ENCODE assay signal across 19 cellular contexts in genomic region chr7:73876973-73877372, GRCh38. TPM values are rescaled to one million over a fixed set of nuclear protein-coding genes. Genes with fewer than 3 reads are reported as not detected.
A peak's percentile ranks its signal among the peaks of the same experiment; 100 is the strongest.
DNase-seq lines count a peak whose midpoint lies in the region; ATAC-seq and TF ChIP-seq lines count a peak whose summit lies in the region.
"Had no signal": no experiment of that assay in that cellular context is flagged by ENCODE, and none has a peak within 500 bp of the region (broad histone marks: within the 10 kb centered on the region; RNA-seq: fewer than 3 reads in every experiment).

No MANE protein-coding gene starts in this region.

- H3K27ac ChIP-seq in BLaER1 treated with 17β-estradiol and CSF1 and Interleukin-3, amounts not matched to agents 10 nM and 100 nM, result no peak overlapping the region
- H3K27ac ChIP-seq in IMR-90 (ENCODE audit: insufficient read depth, low read length) (no peak overlapping the region), neuronal stem cell (replicated peaks; ENCODE audit: low read length) (no peak overlapping the region), smooth muscle cell (ENCODE audit: low read depth) (no peak overlapping the region)
- H3K27ac ChIP-seq: A549 had no signal

- TF ChIP-seq RAD21 in IMR-90 (IDR thresholded peaks at IDR 0.05; ENCODE audit: low read length), result no peak

- H3K23ac ChIP-seq in IMR-90 (ENCODE audit: low read depth, low read length) (no peak overlapping the region), neuronal stem cell (ENCODE audit: low read depth, low read length, poor library complexity) (no peak overlapping the region)

- H4K91ac ChIP-seq in IMR-90 (ENCODE audit: insufficient read depth, low read depth, low read length), result peak overlapping the region; percentile 26; the same call in 1 of the 2 replicates
- no peak overlapping the region for H4K91ac ChIP-seq in neuronal stem cell (ENCODE audit: low read depth, low read length, poor library complexity)

- H3K4me1 ChIP-seq in BLaER1 treated with 17β-estradiol and CSF1 and Interleukin-3, amounts not matched to agents 10 nM and 100 nM, result peaks cover 0 to 32% (median 26%) of the 10 kb centered on the region in 10 experiments; a peak in 16 of 20 replicates
- peaks cover 22% of the 10 kb centered on the region for H3K4me1 ChIP-seq in IMR-90 (ENCODE audit: control insufficient read depth, insufficient read depth, low read length)
- no peaks in the 10 kb centered on the region for H3K4me1 ChIP-seq in neuronal stem cell (ENCODE audit: control insufficient read depth in 2 of 2, insufficient read depth in 1 of 2, low read depth in 1 of 2, low read length in 2 of 2)
- no peaks in the 10 kb centered on the region for H3K4me1 ChIP-seq in smooth muscle cell (ENCODE audit: low read depth)
- H3K4me1 ChIP-seq: HAP-1 had no signal

- dilution Hi-C loops in IMR-90 (cut with HindIII; ENCODE audit: low sequenced_read_pairs, unreplicated experiment), result no loop called here

- peak overlapping the region; percentile 28 for H2AK9ac ChIP-seq in IMR-90 (replicated peaks; ENCODE audit: low read depth, low read length, poor library complexity)

- no peak overlapping the region for H4K5ac ChIP-seq in IMR-90 (ENCODE audit: low read depth, low read length)

- intact Hi-C loops in IMR-90 (cut with micrococcal nuclease), result no loop called here

- H3K27me3 ChIP-seq in BLaER1 treated with 17β-estradiol and CSF1 and Interleukin-3, amounts not matched to agents 10 nM and 100 nM, result peaks cover 0 to 2% (median 0%) of the 10 kb centered on the region in 11 experiments; a peak in 2 of 22 replicates
- H3K27me3 ChIP-seq in IMR-90 (ENCODE audit: control insufficient read depth, insufficient read depth, low read length) (no peaks in the 10 kb centered on the region; the same call in 1 of the 2 replicates), neuronal stem cell (ENCODE audit: control insufficient read depth in 3 of 3, insufficient read depth in 3 of 3, low read depth in 1 of 3, low read length in 3 of 3) (peaks cover 0 to 9% (median 0%) of the 10 kb centered on the region in 3 experiments), smooth muscle cell (ENCODE audit: low read depth) (peaks cover 34% of the 10 kb centered on the region)

- no peak overlapping the region for H3K9ac ChIP-seq in BLaER1 treated with 17β-estradiol and CSF1 and Interleukin-3, amounts not matched to agents 10 nM and 100 nM
- H3K9ac ChIP-seq in IMR-90 (ENCODE audit: low read depth, low read length) (no peak overlapping the region), neuronal stem cell (ENCODE audit: low read depth, low read length, poor library complexity) (peak overlapping the region; percentile 68), smooth muscle cell (ENCODE audit: low read depth) (no peak overlapping the region)

- H3K79me2 ChIP-seq in smooth muscle cell (ENCODE audit: low read depth), result no peaks in the 10 kb centered on the region

- H3K18ac ChIP-seq in IMR-90 (ENCODE audit: low read depth, low read length) (no peak overlapping the region), neuronal stem cell (ENCODE audit: low read length) (no peak overlapping the region)

- H4K8ac ChIP-seq in IMR-90 (ENCODE audit: low read depth in 2 of 2, low read length in 2 of 2) (no peak overlapping the region), neuronal stem cell (ENCODE audit: low read depth, low read length) (no peak overlapping the region)

- H3K79me1 ChIP-seq in IMR-90 (ENCODE audit: low read depth in 1 of 2, low read length in 2 of 2) (no peaks in the 10 kb centered on the region; a peak in 1 of 4 replicates), neuronal stem cell (ENCODE audit: low read depth, low read length) (no peaks in the 10 kb centered on the region)

- no peak overlapping the region; the same call in 1 of the 2 replicates for H2AK5ac ChIP-seq in IMR-90 (ENCODE audit: low read depth, low read length)
- H2AK5ac ChIP-seq in neuronal stem cell (ENCODE audit: low read depth, low read length), result peak overlapping the region; percentile 53

- BruUV-seq in IMR-90 (replicated peaks; lab: Mats Ljungman, UMichigan), result no TSS peak

- in situ Hi-C loops in IMR-90 (cut with MboI; ENCODE audit: low sequenced_read_pairs), result no loop called here

- H3K4me3 ChIP-seq in BLaER1 treated with 17β-estradiol and CSF1 and Interleukin-3, amounts not matched to agents 10 nM and 100 nM, result no peak overlapping the region
- H3K4me3 ChIP-seq in IMR-90 (ENCODE audit: insufficient read depth, low read depth, low read length) (no peak overlapping the region), neuronal stem cell (ENCODE audit: low read length in 2 of 2) (no peak overlapping the region), smooth muscle cell (no peak overlapping the region)
- H3K4me3 ChIP-seq: A549, GM12878, HAP-1 had no signal

- H3K56ac ChIP-seq in IMR-90 (ENCODE audit: extremely low read depth, insufficient read depth, low read length), result no peak overlapping the region

- H2BK120ac ChIP-seq in IMR-90 (ENCODE audit: low read depth, low read length), result 0 out of 2 replicates have a peak overlapping the region, but pooled peaks have one; percentile 15
- H2BK120ac ChIP-seq in neuronal stem cell (ENCODE audit: low read depth, low read length), result no peak overlapping the region

- CTCF ChIA-PET in IMR-90 (lab: Yijun Ruan, JAX), result no interaction called here

- H4K20me1 ChIP-seq in BLaER1 treated with 17β-estradiol and CSF1 and Interleukin-3, amounts not matched to agents 10 nM and 100 nM, result peaks cover 0 to 4% (median 0%) of the 10 kb centered on the region in 11 experiments; a peak in 1 of 22 replicates
- H4K20me1 ChIP-seq in IMR-90 (ENCODE audit: insufficient read depth, low read length) (peaks cover 3% of the 10 kb centered on the region), smooth muscle cell (ENCODE audit: low read depth) (no peaks in the 10 kb centered on the region)

- H3K14ac ChIP-seq in IMR-90 (replicated peaks; ENCODE audit: low read depth, low read length) (no peak overlapping the region), neuronal stem cell (ENCODE audit: low read length) (no peak overlapping the region)

- H2AFZ ChIP-seq in IMR-90 (replicated peaks; ENCODE audit: low read length, poor library complexity) (peak overlapping the region; percentile 11), neuronal stem cell (ENCODE audit: low read length) (no peak overlapping the region), smooth muscle cell (ENCODE audit: low read depth) (no peak overlapping the region)

- TF ChIP-seq CTCF in IMR-90 (conservative IDR thresholded peaks at IDR 0.05; ENCODE audit: low read depth, low read length) (no peak), smooth muscle cell (IDR thresholded peaks at IDR 0.05; ENCODE audit: borderline replicate concordance, insufficient read depth, poor library complexity, severe bottlenecking) (no peak)

- peaks cover 17% of the 10 kb centered on the region for H3K9me1 ChIP-seq in IMR-90 (ENCODE audit: insufficient read depth, low read length)

- no peak overlapping the region for H2BK20ac ChIP-seq in IMR-90 (ENCODE audit: low read depth, low read length)

- DNase-seq in IMR-90, result no peak
- DNase-seq in neuronal stem cell (ENCODE audit: low spot score), result no peak
- DNase-seq in NCI-H226, result no peak
- no peak for DNase-seq in A172 (ENCODE audit: low spot score)
- no peak for DNase-seq in smooth muscle cell (lab: John Stamatoyannopoulos, UW; ENCODE audit: unreplicated experiment)
- DNase-seq: CD4-positive, CD25-positive, alpha-beta regulatory T cell; CD8-positive, alpha-beta memory T cell; COR-L47; DMS 273 treated with DMSO at 0.1 percent for 48 hours; DMS53; DND-41; EL; KG1 had no signal

- H3K9me3 ChIP-seq in BLaER1 treated with 17β-estradiol and CSF1 and Interleukin-3, amounts not matched to agents 10 nM and 100 nM (replicated peaks in 1 of 11), result no peaks in the 10 kb centered on the region
- no peaks in the 10 kb centered on the region for H3K9me3 ChIP-seq in IMR-90 (ENCODE audit: control insufficient read depth, insufficient read depth, low read length)
- no peaks in the 10 kb centered on the region for H3K9me3 ChIP-seq in neuronal stem cell (replicated peaks in 1 of 2; ENCODE audit: control insufficient read depth in 2 of 2, insufficient read depth in 1 of 2, low read depth in 1 of 2, low read length in 2 of 2)
- no peaks in the 10 kb centered on the region for H3K9me3 ChIP-seq in smooth muscle cell (replicated peaks; ENCODE audit: low read depth)
- H3K9me3 ChIP-seq: A549, HAP-1 had no signal

- H2BK15ac ChIP-seq in IMR-90 (ENCODE audit: low read depth, low read length) (no peak overlapping the region), neuronal stem cell (ENCODE audit: low read length) (no peak overlapping the region)

- no peak for ATAC-seq in IMR-90 (ENCODE audit: low read depth)
- ATAC-seq: A549, GM12878 had no signal

- 97% methylated on average over 5 of the region's 12 CpGs; no CpG with 5 or more reads in 1 of the 2 experiments for WGBS in IMR-90 (ENCODE audit: extremely low coverage in 2 of 2, insufficient read length in 1 of 2), 2 experiments
- WGBS in neuronal stem cell (ENCODE audit: extremely low coverage in 2 of 2, insufficient read length in 2 of 2, insufficient replicate concordance in 1 of 2), 2 donors, result no CpG with 5 or more reads among the region's 12 CpGs
- WGBS in smooth muscle cell (ENCODE audit: low lambda C conversion rate), result 90% methylated on average over 12 of the region's 12 CpGs

- POLR2A ChIA-PET in IMR-90 (lab: Charles Lee; ENCODE audit: unreplicated experiment), result no interaction called here

- H2BK12ac ChIP-seq in neuronal stem cell (ENCODE audit: low read length), result no peak overlapping the region

- TF ChIP-seq POLR2A in IMR-90 (IDR thresholded peaks at IDR 0.05; ENCODE audit: low read depth, low read length), result no peak

- H2BK5ac ChIP-seq in IMR-90 (ENCODE audit: low read depth, low read length, poor library complexity, severe bottlenecking), result no peak overlapping the region
- no peak overlapping the region for H2BK5ac ChIP-seq in neuronal stem cell (ENCODE audit: low read length)

- peak overlapping the region in 9 of 11 experiments; percentile 5 to 28 (median 18); a peak in 4 of 22 replicates for H3K4me2 ChIP-seq in BLaER1 treated with 17β-estradiol and CSF1 and Interleukin-3, amounts not matched to agents 10 nM and 100 nM
- no peak overlapping the region for H3K4me2 ChIP-seq in IMR-90 (ENCODE audit: low read depth, low read length)
- no peak overlapping the region for H3K4me2 ChIP-seq in neuronal stem cell (ENCODE audit: insufficient read depth, low read length, poor library complexity, severe bottlenecking)
- no peak overlapping the region for H3K4me2 ChIP-seq in smooth muscle cell
- H3K4me2 ChIP-seq: A549 had no signal

- no peaks in the 10 kb centered on the region for H3F3A ChIP-seq in smooth muscle cell (ENCODE audit: low read depth)

- H3K36me3 ChIP-seq in BLaER1 treated with 17β-estradiol and CSF1 and Interleukin-3, amounts not matched to agents 10 nM and 100 nM, result no peaks in the 10 kb centered on the region
- no peaks in the 10 kb centered on the region for H3K36me3 ChIP-seq in IMR-90 (ENCODE audit: control insufficient read depth, insufficient read depth, low read length)
- no peaks in the 10 kb centered on the region for H3K36me3 ChIP-seq in neuronal stem cell (replicated peaks in 1 of 2; ENCODE audit: control insufficient read depth in 2 of 2, insufficient read depth in 2 of 2, low read length in 2 of 2)
- H3K36me3 ChIP-seq in smooth muscle cell (ENCODE audit: low read depth), result no peaks in the 10 kb centered on the region
- H3K36me3 ChIP-seq: HAP-1 had no signal

- H3K4ac ChIP-seq in IMR-90 (ENCODE audit: low read depth, low read length), result no peak overlapping the region
- no peak overlapping the region for H3K4ac ChIP-seq in neuronal stem cell (ENCODE audit: low read length)

RNA-seq across cellular contexts. Expression of gene TMEM270, which starts 16.0 kb away (rescaled TPM):
- total RNA-seq in IMR-90 (2012; rRNA removed), result not detected in 2 replicates
- polyA plus RNA-seq in IMR-90 (2012; rRNA removed), result 0.17 TPM in 1 of 2 replicates, not detected in the other
- polyA plus RNA-seq in IMR-90 (2012; cell fraction: cytosol; rRNA removed), result 0.19 TPM in 1 of 2 replicates, not detected in the other
- polyA plus RNA-seq in IMR-90 (2012; cell fraction: nucleus; rRNA removed; ENCODE audit: low replicate concordance), result not detected in 2 replicates
- not detected for polyA plus RNA-seq in neuronal stem cell (2013, experiment 1 of 2)
- polyA plus RNA-seq in neuronal stem cell (2013, experiment 2 of 2), result 0.04 TPM
- total RNA-seq in A172 (2014; rRNA removed; shearing (Covaris generic)), result 0.52 and 1.7 TPM in 2 replicates
- not detected in 2 replicates for total RNA-seq in smooth muscle cell
- polyA plus RNA-seq in smooth muscle cell, result not detected in 2 replicates
- total RNA-seq: CD4-positive, CD25-positive, alpha-beta regulatory T cell; CD8-positive, alpha-beta memory T cell; G401; GM12878; H1 had no signal
- polyA plus RNA-seq: A549; CD8-positive, alpha-beta memory T cell; GM12878 had no signal

RNA-seq across cellular contexts. Expression of gene METTL27, which starts 34.7 kb away (rescaled TPM):
- total RNA-seq in IMR-90 (2012; rRNA removed) (1.7 and 2.3 TPM in 2 replicates), smooth muscle cell (0.22 and 0.54 TPM in 2 replicates)
- polyA plus RNA-seq in IMR-90 (2012; rRNA removed) (4.3 and 5.2 TPM in 2 replicates), smooth muscle cell (4.1 and 4.5 TPM in 2 replicates)
- 5.0 and 8.7 TPM in 2 replicates for polyA plus RNA-seq in IMR-90 (2012; cell fraction: cytosol; rRNA removed)
- polyA plus RNA-seq in IMR-90 (2012; cell fraction: nucleus; rRNA removed; ENCODE audit: low replicate concordance), result 4.1 and 6.2 TPM in 2 replicates
- polyA plus RNA-seq in neuronal stem cell (2013, experiment 1 of 2), result 2.8 TPM
- 3.3 TPM for polyA plus RNA-seq in neuronal stem cell (2013, experiment 2 of 2)
- 2.3 and 3.1 TPM in 2 replicates for total RNA-seq in A172 (2014; rRNA removed; shearing (Covaris generic))
- total RNA-seq: CD8-positive, alpha-beta memory T cell; G401 had no signal
- polyA plus RNA-seq: CD8-positive, alpha-beta memory T cell had no signal

RNA-seq across cellular contexts. Expression of gene CLDN4, which starts 46.2 kb away (rescaled TPM):
- 2.9 and 3.9 TPM in 2 replicates for total RNA-seq in IMR-90 (2012; rRNA removed)
- 3.8 and 4.4 TPM in 2 replicates for polyA plus RNA-seq in IMR-90 (2012; rRNA removed)
- 2.4 and 4.7 TPM in 2 replicates for polyA plus RNA-seq in IMR-90 (2012; cell fraction: cytosol; rRNA removed)
- 1.9 and 4.8 TPM in 2 replicates for polyA plus RNA-seq in IMR-90 (2012; cell fraction: nucleus; rRNA removed; ENCODE audit: low replicate concordance)
- polyA plus RNA-seq in neuronal stem cell (2013, experiment 1 of 2), result 4.1 TPM
- 4.0 TPM for polyA plus RNA-seq in neuronal stem cell (2013, experiment 2 of 2)
- total RNA-seq in A172 (2014; rRNA removed; shearing (Covaris generic)), result 31.4 and 35.4 TPM in 2 replicates
- 83.7 and 109 TPM in 2 replicates for total RNA-seq in smooth muscle cell
- polyA plus RNA-seq in smooth muscle cell, result 63.5 and 429 TPM in 2 replicates
- polyA plus RNA-seq: CD8-positive, alpha-beta memory T cell had no signal

Comparison
In these comparisons a context has a peak if more than half of its experiments do, and no peak if none do; other contexts are left out.
1. H3K4me2 ChIP-seq: peak in BLaER1 treated with 17β-estradiol and CSF1 and Interleukin-3, amounts not matched to agents 10 nM and 100 nM (9 of 11); none in IMR-90 (single experiment), neuronal stem cell (single experiment) and smooth muscle cell (single experiment).